Comparison of ENCODE assay signal across 18 cellular contexts in genomic region chr11:108813086-108813485, GRCh38.
A peak's percentile ranks its signal among the peaks of the same experiment; 100 is the strongest.
DNase-seq lines count a peak whose midpoint lies in the region; FAIRE-seq and TF ChIP-seq lines count a peak whose summit lies in the region.
"Had no signal": no experiment of that assay in that cellular context is flagged by ENCODE, and none has a peak within 500 bp of the region (broad histone marks: within the 10 kb centered on the region; RNA-seq: fewer than 3 reads in every experiment).

No MANE protein-coding gene starts in this region.

- no peak for TF ChIP-seq CTCF in HEK293 (tag by site-specific recombination; IDR thresholded peaks at IDR 0.05)

- H3K4me1 ChIP-seq in HEK293 (ENCODE audit: control insufficient read depth, insufficient read depth, low read length), result no peaks in the 10 kb centered on the region
- H3K4me1 ChIP-seq: BLaER1, Caco-2 had no signal

- FAIRE-seq in G401.6 (lab: Jason Lieb, UNC), result peak; percentile 15
- peak; percentile 18 for FAIRE-seq in colon (lab: Jason Lieb, UNC)
- FAIRE-seq in H54 (lab: Jason Lieb, UNC), result no peak
- FAIRE-seq: GM12878, GM18507 had no signal

- no peak for DNase-seq in NCI-H2029 (lab: John Stamatoyannopoulos, UW)
- DNase-seq in H54 (ENCODE audit: insufficient read length, low spot score), result no peak
- DNase-seq in activated effector memory CD4-positive, alpha-beta T cell treated with anti-CD3 and anti-CD28 coated beads, Interleukin-2, amount 50 U/mL, for 16 hours, result no peak
- DNase-seq: Caco-2; CD4-positive, CD25-positive, alpha-beta regulatory T cell; CD8-positive, alpha-beta T cell; DMS153; DND-41; GDM1; HCEC 1CT had no signal

- POLR2A ChIA-PET in HEK293 (lab: Yijun Ruan, JAX), result no interaction called here

- no peak overlapping the region for H3K27ac ChIP-seq in HEK293 (ENCODE audit: extremely low read depth, low read depth, low read length)
- H3K27ac ChIP-seq: BLaER1, C4-2B had no signal

- no peaks in the 10 kb centered on the region for H3K36me3 ChIP-seq in HEK293 (ENCODE audit: control insufficient read depth in 2 of 2, insufficient read depth in 1 of 2, low read length in 2 of 2)

- CTCF ChIA-PET in HEK293 (lab: Yijun Ruan, JAX), result no interaction called here

- H3K4me3 ChIP-seq in HEK293 (ENCODE audit: low read depth, low read length), result no peak overlapping the region
- H3K4me3 ChIP-seq: BLaER1, GM12878, GM23338 had no signal

- no peaks in the 10 kb centered on the region for H3K9me3 ChIP-seq in HEK293 (ENCODE audit: control insufficient read depth, insufficient read depth, low read depth, low read length)
- H3K9me3 ChIP-seq: BLaER1, Caco-2 had no signal

- no peak for TF ChIP-seq POLR2A in H54 (IDR thresholded peaks at IDR 0.05; ENCODE audit: low read depth, low read length)

TF ChIP-seq in HEK293, 187 proteins besides CTCF, POLR2A, EP300 and RAD21:
- TF ChIP-seq REST (tag by site-specific recombination; IDR thresholded peaks at IDR 0.05), result 0 out of 2 replicates have a peak, but pooled peaks have one; percentile 13
- TF ChIP-seq ZNF660 (tag by site-specific recombination; IDR thresholded peaks at IDR 0.05), result no peak
